ENCODE assay signal across 22 cellular contexts in genomic region chr14:97705107-97705506, GRCh38.
DNase-seq lines count a peak whose midpoint lies in the region; ATAC-seq and TF ChIP-seq lines count a peak whose summit lies in the region.
"Had no signal": no experiment of that assay in that cellular context is flagged by ENCODE, and none has a peak within 500 bp of the region (broad histone marks: within the 10 kb centered on the region; RNA-seq: fewer than 3 reads in every experiment).

No MANE protein-coding gene starts in this region.

- no peak overlapping the region for H3K27ac ChIP-seq in KMS-11
- peak overlapping the region; percentile 85 for H3K27ac ChIP-seq in neutrophil
- H3K27ac ChIP-seq: dorsolateral prefrontal cortex, epithelial cell of prostate, HL-60, PC-9, VCaP had no signal

- H3K36me3 Mint-ChIP-seq in activated CD4-positive, alpha-beta T cell treated with anti-CD3 and anti-CD28 coated beads for 36 hours (ENCODE audit: low read depth): no peaks in the 10 kb centered on the region
- H3K36me3 Mint-ChIP-seq in activated naive CD8-positive, alpha-beta T cell treated with anti-CD3 and anti-CD28 coated beads, Interleukin-2, amount 50 U/mL, for 24 hours (ENCODE audit: low read depth): no peaks in the 10 kb centered on the region

- no peaks in the 10 kb centered on the region for H3K27me3 Mint-ChIP-seq in activated CD4-positive, alpha-beta T cell treated with anti-CD3 and anti-CD28 coated beads for 36 hours
- no peaks in the 10 kb centered on the region for H3K27me3 Mint-ChIP-seq in activated naive CD8-positive, alpha-beta T cell treated with anti-CD3 and anti-CD28 coated beads, Interleukin-2, amount 50 U/mL, for 24 hours

- ATAC-seq in activated CD4-positive, alpha-beta T cell treated with anti-CD3 and anti-CD28 coated beads for 36 hours: no peak
- no peak for ATAC-seq in activated naive CD8-positive, alpha-beta T cell treated with anti-CD3 and anti-CD28 coated beads, Interleukin-2, amount 50 U/mL, for 24 hours
- ATAC-seq in GM18858 (IDR thresholded peaks at IDR 0.05; ENCODE audit: unreplicated experiment): no peak
- ATAC-seq: mucosa of descending colon had no signal

- peak overlapping the region; percentile 33; the same call in 1 of the 2 replicates for H3K4me2 ChIP-seq in KMS-11
- H3K4me2 ChIP-seq: PC-9 had no signal

- no peak overlapping the region for H3K9ac ChIP-seq in KMS-11

- H3K4me1 ChIP-seq in KMS-11 (ENCODE audit: low read depth, poor library complexity, severe bottlenecking) (peaks cover 73% of the 10 kb centered on the region), neutrophil (ENCODE audit: control insufficient read depth in 1 of 2, insufficient read depth in 1 of 2, low read depth in 1 of 2, low read length in 1 of 2) (peaks cover 40 to 46% of the 10 kb centered on the region in 2 experiments)
- H3K4me1 ChIP-seq: BE2C had no signal

- no peaks in the 10 kb centered on the region for H3K9me3 ChIP-seq in neutrophil
- H3K9me3 ChIP-seq: BE2C, mucosa of descending colon, upper lobe of left lung had no signal

- H3K9me3 Mint-ChIP-seq in activated CD4-positive, alpha-beta T cell treated with anti-CD3 and anti-CD28 coated beads for 36 hours (ENCODE audit: low read depth): peaks cover 5% of the 10 kb centered on the region
- no peaks in the 10 kb centered on the region for H3K9me3 Mint-ChIP-seq in activated naive CD8-positive, alpha-beta T cell treated with anti-CD3 and anti-CD28 coated beads, Interleukin-2, amount 50 U/mL, for 24 hours

- no peaks in the 10 kb centered on the region for H3K79me2 ChIP-seq in KMS-11 (ENCODE audit: insufficient read depth, low read depth)

- H3K36me3 ChIP-seq in KMS-11 (ENCODE audit: insufficient read depth) (no peaks in the 10 kb centered on the region), neutrophil (no peaks in the 10 kb centered on the region)
- H3K36me3 ChIP-seq: BE2C, upper lobe of left lung had no signal

- H3K27me3 ChIP-seq in KMS-11 (ENCODE audit: insufficient read depth, low read depth) (no peaks in the 10 kb centered on the region), neutrophil (peaks cover 3% of the 10 kb centered on the region)
- H3K27me3 ChIP-seq: BE2C, upper lobe of left lung had no signal

- CTCF ChIA-PET in activated CD4-positive, alpha-beta T cell treated with anti-CD3 and anti-CD28 coated beads for 36 hours (lab: Charles Lee): interaction anchor here (0.7 kb wide), 1 partner anchor 181 kb away, joined by 3 read pairs; no protein-coding TSS in a partner anchor

- no peak overlapping the region for H3K4me3 Mint-ChIP-seq in activated CD4-positive, alpha-beta T cell treated with anti-CD3 and anti-CD28 coated beads for 36 hours
- H3K4me3 Mint-ChIP-seq in activated naive CD8-positive, alpha-beta T cell treated with anti-CD3 and anti-CD28 coated beads, Interleukin-2, amount 50 U/mL, for 24 hours: no peak overlapping the region

- intact Hi-C loops in activated CD4-positive, alpha-beta T cell treated with anti-CD3 and anti-CD28 coated beads for 36 hours (cut with DNase I, micrococcal nuclease): loop anchor here in 1 of 2 experiments (5.0 to 10.0 kb wide), 5 partner anchors 88 to 1567 kb away; partner anchors contain the start of gene BCL11B

- no peak overlapping the region for H2AFZ ChIP-seq in KMS-11 (ENCODE audit: low read depth)
- H2AFZ ChIP-seq: PC-9 had no signal

- POLR2A ChIA-PET in activated CD4-positive, alpha-beta T cell treated with anti-CD3 and anti-CD28 coated beads for 36 hours (lab: Charles Lee): no interaction called here

- peak overlapping the region; percentile 59 for H3K27ac Mint-ChIP-seq in activated CD4-positive, alpha-beta T cell treated with anti-CD3 and anti-CD28 coated beads for 36 hours
- H3K27ac Mint-ChIP-seq in activated naive CD8-positive, alpha-beta T cell treated with anti-CD3 and anti-CD28 coated beads, Interleukin-2, amount 50 U/mL, for 24 hours: peak overlapping the region; percentile 43

- TF ChIP-seq CTCF in KMS-11 (conservative IDR thresholded peaks at IDR 0.05; ENCODE audit: low read depth, low read length): no peak
- TF ChIP-seq CTCF in neutrophil (IDR thresholded peaks at IDR 0.05): no peak

- H3K4me1 Mint-ChIP-seq in activated CD4-positive, alpha-beta T cell treated with anti-CD3 and anti-CD28 coated beads for 36 hours: peaks cover 76% of the 10 kb centered on the region
- H3K4me1 Mint-ChIP-seq in activated naive CD8-positive, alpha-beta T cell treated with anti-CD3 and anti-CD28 coated beads, Interleukin-2, amount 50 U/mL, for 24 hours: peaks cover 78% of the 10 kb centered on the region

- H3K4me3 ChIP-seq in KMS-11 (IDR thresholded peaks at IDR 0.05; ENCODE audit: insufficient read depth, low read depth, low read length): no peak overlapping the region
- H3K4me3 ChIP-seq in neutrophil (ENCODE audit: low read depth in 1 of 2, low read length in 1 of 2): no peak overlapping the region
- H3K4me3 ChIP-seq: dorsolateral prefrontal cortex, mucosa of descending colon, PC-9, upper lobe of left lung had no signal

- DNase-seq in activated CD4-positive, alpha-beta T cell treated with anti-CD3 and anti-CD28 coated beads for 36 hours: no peak
- no peak for DNase-seq in activated CD4-positive, alpha-beta T cell treated with anti-CD3 and anti-CD28 coated beads, Interleukin-2, amount 50 U/mL, for 48 hours
- no peak for DNase-seq in activated naive CD8-positive, alpha-beta T cell treated with anti-CD3 and anti-CD28 coated beads, Interleukin-2, amount 50 U/mL, for 24 hours
- no peak for DNase-seq in stimulated activated CD4-positive, alpha-beta T cell treated with anti-CD3 and anti-CD28 coated beads, Interleukin-1b, Interleukin-23, amount 100 ng/mL, for 48 hours
- no peak for DNase-seq in NCI-H748 (lab: John Stamatoyannopoulos, UW; ENCODE audit: unreplicated experiment)
- DNase-seq: activated CD8-positive, alpha-beta memory T cell treated with anti-CD3 and anti-CD28 coated beads for 24 hours; activated effector memory CD4-positive, alpha-beta T cell treated with Interleukin-2 at 50 U/mL for 16 hours; BE2C; dorsolateral prefrontal cortex; mucosa of descending colon; NCI-H1694; NCI-H2227 treated with DMSO at 0.1 percent for 48 hours; PC-9; SIG-M5; stimulated activated CD8-positive, alpha-beta memory T cell treated with anti-CD3 and anti-CD28 coated beads, Interleukin-4, amount 100 ng/mL, for 48 hours; upper lobe of left lung had no signal

- no peaks in the 10 kb centered on the region for H4K20me1 ChIP-seq in KMS-11 (ENCODE audit: insufficient read depth)
